25 cellular contexts compared by ENCODE assay signal in genomic region chr2:24651643-24652003, GRCh38.
"Had no signal": no experiment of that assay in that cellular context is flagged by ENCODE, and none has a peak within 500 bp of the region (broad histone marks: within the 10 kb centered on the region; RNA-seq: fewer than 3 reads in every experiment).

No MANE protein-coding gene starts in this region.

- H3K9me3 ChIP-seq: adrenal gland, Peyer's patch, SJSA1 had no signal

- DNase-seq: activated CD4-positive, alpha-beta T cell treated with anti-CD3 and anti-CD28 coated beads for 48 hours; activated CD4-positive, alpha-beta T cell treated with anti-CD3 and anti-CD28 coated beads, Interleukin-2, amount 50 U/mL, for 4 hours; activated CD4-positive, CD25-positive, alpha-beta regulatory T cell treated with anti-CD3 and anti-CD28 coated beads, Interleukin-2, amount 50 U/mL, for 72 hours; activated CD8-positive, alpha-beta memory T cell treated with anti-CD3 and anti-CD28 coated beads, Interleukin-2, amount 50 U/mL, for 48 hours; activated CD8-positive, alpha-beta T cell treated with anti-CD3 and anti-CD28 coated beads, Interleukin-2, amount 10 ng/mL, durations not matched to agents 7 days and 5 days; activated naive CD4-positive, alpha-beta T cell treated with anti-CD3 and anti-CD28 coated beads, Interleukin-2, amount 50 U/mL, for 16 hours; activated naive CD8-positive, alpha-beta T cell treated with anti-CD3 and anti-CD28 coated beads, Interleukin-2, amount 10 ng/mL, durations not matched to agents 7 days and 5 days; activated T-cell treated with anti-CD3 and anti-CD28 coated beads, Interleukin-2, amount 50 U/mL, for 1 hour; adrenal gland; anterior cingulate cortex; NCI-H1048; NCI-H1417; NCI-H1930; NCI-H2171 treated with DMSO at 0.1 percent for 48 hours; NCI-H226; NCI-H526 treated with DMSO at 0.1 percent for 48 hours; NCI-H82; NK-92 treated with Interleukin-12 subunit alpha and Interleukin-12 subunit beta, amount 100 ng/mL, for 24 hours; Peyer's patch; Right ventricle myocardium superior; T-helper 17 cell; T-helper 9 cell had no signal

- H3K27me3 Mint-ChIP-seq: activated naive CD8-positive, alpha-beta T cell treated with anti-CD3 and anti-CD28 coated beads, Interleukin-2, amount 10 ng/mL, durations not matched to agents 7 days and 5 days; T-helper 17 cell had no signal

- H3K36me3 Mint-ChIP-seq: WTC11 had no signal

- H3K4me3 ChIP-seq: adrenal gland, Peyer's patch, SJSA1 had no signal

- H3K4me1 ChIP-seq: Peyer's patch had no signal

- H3K27me3 ChIP-seq: adrenal gland, Peyer's patch, SJSA1 had no signal

- ATAC-seq: activated CD8-positive, alpha-beta T cell treated with anti-CD3 and anti-CD28 coated beads, Interleukin-2, amount 10 ng/mL, durations not matched to agents 7 days and 5 days; T-helper 17 cell; WTC11 had no signal

- H3K4me1 Mint-ChIP-seq: activated naive CD8-positive, alpha-beta T cell treated with anti-CD3 and anti-CD28 coated beads, Interleukin-2, amount 10 ng/mL, durations not matched to agents 7 days and 5 days had no signal

- H3K36me3 ChIP-seq: adrenal gland, Peyer's patch, SJSA1 had no signal

- H3K27ac ChIP-seq: adrenal gland, Peyer's patch, RWPE1, SJSA1 had no signal

- H3K4me3 Mint-ChIP-seq: activated CD8-positive, alpha-beta T cell treated with anti-CD3 and anti-CD28 coated beads, Interleukin-2, amount 10 ng/mL, durations not matched to agents 7 days and 5 days; activated naive CD8-positive, alpha-beta T cell treated with anti-CD3 and anti-CD28 coated beads, Interleukin-2, amount 10 ng/mL, durations not matched to agents 7 days and 5 days; T-helper 17 cell; WTC11 had no signal

- H3K27ac Mint-ChIP-seq: activated CD8-positive, alpha-beta T cell treated with anti-CD3 and anti-CD28 coated beads, Interleukin-2, amount 10 ng/mL, durations not matched to agents 7 days and 5 days; activated naive CD8-positive, alpha-beta T cell treated with anti-CD3 and anti-CD28 coated beads, Interleukin-2, amount 10 ng/mL, durations not matched to agents 7 days and 5 days; T-helper 17 cell; WTC11 had no signal
